Comparison of ENCODE assay signal across 31 cellular contexts in the genomic region with DNA sequence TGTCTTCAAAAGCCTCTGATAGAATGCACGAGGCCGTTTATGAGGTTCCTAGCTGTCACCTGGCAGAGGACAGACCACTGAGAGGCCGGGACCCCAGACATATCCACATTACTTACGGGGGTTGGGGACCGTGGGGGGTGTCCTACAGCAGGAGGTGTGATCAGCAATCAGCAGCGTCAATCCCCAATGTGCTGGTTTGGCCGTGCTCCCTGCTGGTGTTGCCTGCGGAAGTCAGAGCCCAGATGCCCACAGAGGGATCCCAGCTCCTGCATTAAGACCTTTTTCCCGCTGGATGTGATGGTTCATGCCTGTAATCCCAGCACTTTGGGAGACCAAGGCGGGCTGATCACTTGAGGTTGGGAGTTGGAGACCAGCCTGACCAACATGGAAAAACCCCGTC. TPM values are rescaled to one million over a fixed set of nuclear protein-coding genes. Genes with fewer than 3 reads are reported as not detected.
"Had no signal": no experiment of that assay in that cellular context is flagged by ENCODE, and none has a peak within 500 bp of the region (broad histone marks: within the 10 kb centered on the region; RNA-seq: fewer than 3 reads in every experiment).

No MANE protein-coding gene starts in this region.

- H3K27ac Mint-ChIP-seq: activated CD4-positive, alpha-beta memory T cell treated with anti-CD3 and anti-CD28 coated beads, Interleukin-2, amount 10 ng/mL, durations not matched to agents 7 days and 5 days; activated CD8-positive, alpha-beta memory T cell treated with anti-CD3 and anti-CD28 coated beads, Interleukin-2, amount 10 ng/mL, durations not matched to agents 7 days and 5 days; activated naive CD8-positive, alpha-beta T cell treated with anti-CD3 and anti-CD28 coated beads for 36 hours had no signal

- H3K9me3 Mint-ChIP-seq: activated CD4-positive, alpha-beta memory T cell treated with anti-CD3 and anti-CD28 coated beads, Interleukin-2, amount 10 ng/mL, durations not matched to agents 7 days and 5 days; activated naive CD8-positive, alpha-beta T cell treated with anti-CD3 and anti-CD28 coated beads for 36 hours had no signal

- DNase-seq: activated CD4-positive, alpha-beta memory T cell treated with anti-CD3 and anti-CD28 coated beads, Interleukin-2, amount 10 ng/mL, durations not matched to agents 7 days and 5 days; activated CD4-positive, alpha-beta T cell treated with anti-CD3 and anti-CD28 coated beads for 1 hour; activated CD4-positive, alpha-beta T cell treated with anti-CD3 and anti-CD28 coated beads for 48 hours; activated CD4-positive, CD25-positive, alpha-beta regulatory T cell; activated CD8-positive, alpha-beta memory T cell treated with anti-CD3 and anti-CD28 coated beads for 24 hours; activated CD8-positive, alpha-beta memory T cell treated with anti-CD3 and anti-CD28 coated beads, Interleukin-2, amount 10 ng/mL, durations not matched to agents 7 days and 5 days; activated CD8-positive, alpha-beta memory T cell treated with anti-CD3 and anti-CD28 coated beads, Interleukin-2, amount 50 U/mL, for 48 hours; activated effector memory CD4-positive, alpha-beta T cell treated with anti-CD3 and anti-CD28 coated beads, Interleukin-2, amount 50 U/mL, for 16 hours; activated naive CD4-positive, alpha-beta T cell; activated naive CD4-positive, alpha-beta T cell treated with anti-CD3 and anti-CD28 coated beads, Interleukin-2, amount 50 U/mL, for 16 hours; activated naive CD8-positive, alpha-beta T cell treated with anti-CD3 and anti-CD28 coated beads for 36 hours; activated T-cell treated with anti-CD3 and anti-CD28 coated beads, Interleukin-2, amount 50 U/mL, for 48 hours; amniotic stem cell; aorta; brain microvascular endothelial cell; central memory CD4-positive, alpha-beta T cell; NCI-H1105; NCI-H1417 treated with DMSO at 0.1 percent for 48 hours; NCI-H1694; NCI-H2029; NCI-H345; NCI-H524 treated with DMSO at 0.1 percent for 48 hours; PC-3; Peyer's patch; RPMI8226; SHP77 treated with DMSO at 0.1 percent for 48 hours; SW 1271; T1000; WERI-Rb-1 had no signal

- H3K27me3 ChIP-seq: brain microvascular endothelial cell, Peyer's patch had no signal

- H3K4me3 Mint-ChIP-seq: activated CD4-positive, alpha-beta memory T cell treated with anti-CD3 and anti-CD28 coated beads, Interleukin-2, amount 10 ng/mL, durations not matched to agents 7 days and 5 days; activated CD8-positive, alpha-beta memory T cell treated with anti-CD3 and anti-CD28 coated beads, Interleukin-2, amount 10 ng/mL, durations not matched to agents 7 days and 5 days; activated naive CD8-positive, alpha-beta T cell treated with anti-CD3 and anti-CD28 coated beads for 36 hours had no signal

- H3K4me3 ChIP-seq: Peyer's patch had no signal

- H3K9me3 ChIP-seq: Peyer's patch had no signal

- H3K4me1 ChIP-seq: Peyer's patch had no signal

- ATAC-seq: activated CD8-positive, alpha-beta memory T cell treated with anti-CD3 and anti-CD28 coated beads, Interleukin-2, amount 10 ng/mL, durations not matched to agents 7 days and 5 days; PC-3; SK-N-SH treated with all-trans-retinoic acid at 6 μM for 48 hours had no signal

- H3K36me3 ChIP-seq: brain microvascular endothelial cell, Peyer's patch, WERI-Rb-1 had no signal

- H3K4me1 Mint-ChIP-seq: activated CD4-positive, alpha-beta memory T cell treated with anti-CD3 and anti-CD28 coated beads, Interleukin-2, amount 10 ng/mL, durations not matched to agents 7 days and 5 days; activated CD8-positive, alpha-beta memory T cell treated with anti-CD3 and anti-CD28 coated beads, Interleukin-2, amount 10 ng/mL, durations not matched to agents 7 days and 5 days; activated naive CD8-positive, alpha-beta T cell treated with anti-CD3 and anti-CD28 coated beads for 36 hours had no signal

- H3K36me3 Mint-ChIP-seq: activated CD8-positive, alpha-beta memory T cell treated with anti-CD3 and anti-CD28 coated beads, Interleukin-2, amount 10 ng/mL, durations not matched to agents 7 days and 5 days; activated naive CD8-positive, alpha-beta T cell treated with anti-CD3 and anti-CD28 coated beads for 36 hours had no signal

- H3K27me3 Mint-ChIP-seq: activated naive CD8-positive, alpha-beta T cell treated with anti-CD3 and anti-CD28 coated beads for 36 hours had no signal

- H3K27ac ChIP-seq: brain microvascular endothelial cell, Peyer's patch, WERI-Rb-1 had no signal

RNA-seq across cellular contexts. Expression of gene SP5, which starts 20.8 kb away (rescaled TPM):
- total RNA-seq: activated CD4-positive, alpha-beta memory T cell treated with anti-CD3 and anti-CD28 coated beads, Interleukin-2, amount 10 ng/mL, durations not matched to agents 7 days and 5 days; activated CD8-positive, alpha-beta memory T cell treated with anti-CD3 and anti-CD28 coated beads, Interleukin-2, amount 10 ng/mL, durations not matched to agents 7 days and 5 days; activated naive CD8-positive, alpha-beta T cell treated with anti-CD3 and anti-CD28 coated beads for 36 hours; MCF 10A had no signal
- polyA plus RNA-seq: aorta had no signal
